Comparison of ENCODE assay signal across 9 cellular contexts in the genomic region with DNA sequence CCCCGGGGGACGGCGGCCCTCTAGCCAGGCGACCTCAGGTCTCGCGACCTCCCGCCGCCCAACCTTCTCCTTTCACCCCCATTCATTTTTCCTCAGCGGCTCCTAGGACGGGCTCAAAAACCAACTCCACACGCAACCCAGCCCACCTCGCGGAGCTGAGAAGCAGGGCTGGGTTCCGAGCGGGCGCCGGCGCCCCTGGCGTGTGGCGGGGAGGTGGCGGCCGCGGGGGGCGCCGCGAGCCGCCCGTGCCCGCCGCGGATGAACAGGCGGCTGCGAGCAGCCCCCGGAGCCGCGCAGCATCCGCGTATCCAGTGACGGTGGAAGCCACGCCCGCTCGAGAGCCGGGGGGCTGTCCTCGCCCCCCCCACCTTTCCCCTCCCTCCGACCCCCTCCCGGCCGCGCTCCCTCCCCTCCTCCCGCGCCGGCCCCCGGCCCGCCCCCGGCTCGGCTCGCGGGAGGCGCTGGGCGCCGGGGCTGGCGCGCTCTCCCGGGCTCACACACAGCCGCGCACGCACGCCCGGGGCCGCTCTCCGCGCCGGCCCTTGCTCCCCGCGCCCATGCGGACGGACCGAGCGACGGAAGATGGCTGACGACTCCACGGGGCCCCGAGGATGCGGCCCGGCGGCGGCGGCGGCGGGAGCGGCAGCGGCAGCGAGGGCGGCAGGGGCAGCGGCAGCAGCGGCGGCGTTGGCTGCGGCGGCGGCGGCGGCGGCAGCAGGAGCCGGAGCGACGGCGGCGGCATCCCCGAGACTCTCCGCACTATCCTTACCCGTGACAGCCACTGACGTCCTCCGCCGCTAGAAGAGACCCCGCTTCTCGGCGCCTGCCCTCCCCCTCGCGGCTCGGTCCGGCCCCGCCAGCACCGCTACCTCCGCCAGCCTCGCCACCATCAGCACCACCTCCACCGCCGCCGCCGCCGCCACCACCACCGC. TPM values are rescaled to one million over a fixed set of nuclear protein-coding genes. Genes with fewer than 3 reads are reported as not detected.
DNase-seq lines count a peak whose midpoint lies in the region; ATAC-seq, FAIRE-seq and TF ChIP-seq lines count a peak whose summit lies in the region.
"Had no signal": no experiment of that assay in that cellular context is flagged by ENCODE, and none has a peak within 500 bp of the region (broad histone marks: within the 10 kb centered on the region; RNA-seq: fewer than 3 reads in every experiment).

Gene SOBP (plus strand): TSS at position 482 of the 932 bp plus-strand sequence. CDS start 500 bp downstream, outside the sequence.

- peak within 1 kb of the TSS; percentile 72 for H3K4me3 ChIP-seq in NT2/D1 (ENCODE audit: insufficient read length, low read depth)
- H3K4me3 ChIP-seq in upper lobe of left lung, result peak within 1 kb of the TSS; percentile 64 to 88 (median 80)

- H3K27ac Mint-ChIP-seq in nephron, result peak within 1 kb of the TSS; percentile 77 to 86 (median 77)

- peaks cover 28% of the 10 kb centered on the region for H3K27me3 Mint-ChIP-seq in nephron (ENCODE audit: low read depth)

- no peak for TF ChIP-seq EP300 in upper lobe of left lung (IDR thresholded peaks at IDR 0.05)

- H3K36me3 Mint-ChIP-seq in nephron (ENCODE audit: low read depth), result no peaks in the 10 kb centered on the region

- 1 to 2% methylated on average over 8 to 63 of the region's 131 CpGs for WGBS in upper lobe of left lung, 2 donors

- ATAC-seq in HG02798 (IDR thresholded peaks at IDR 0.05; ENCODE audit: poor library complexity, unreplicated experiment) (peak; percentile 50), upper lobe of left lung (ENCODE audit: low FRiP score in 2 of 2) (peak in 1 of 2 donors; percentile 72)

- H3K36me3 ChIP-seq in NT2/D1 (ENCODE audit: insufficient read depth, insufficient read length, low read length), result no peaks in the 10 kb centered on the region
- H3K36me3 ChIP-seq in upper lobe of left lung, result no peaks in the 10 kb centered on the region

- TF ChIP-seq CTCF in nephron (IDR thresholded peaks at IDR 0.05; ENCODE audit: unreplicated experiment in 3 of 3), result peak in 1 of 3 experiments; percentile 14
- TF ChIP-seq CTCF in upper lobe of left lung (IDR thresholded peaks at IDR 0.05), result no peak

- H3K4me3 Mint-ChIP-seq in nephron, result peak within 1 kb of the TSS; percentile 95 to 97 (median 97)

- H3K9me3 Mint-ChIP-seq in nephron, result no peaks in the 10 kb centered on the region

- H3K27me3 ChIP-seq in NT2/D1 (ENCODE audit: insufficient read depth, insufficient read length) (peaks cover 52% of the 10 kb centered on the region), upper lobe of left lung (peaks cover 0 to 17% (median 2%) of the 10 kb centered on the region in 4 donors)

- H3K4me1 Mint-ChIP-seq in nephron, result peaks cover 20% of the 10 kb centered on the region

- H3K9me3 ChIP-seq in NT2/D1 (ENCODE audit: insufficient read depth, low read length) (no peaks in the 10 kb centered on the region), upper lobe of left lung (no peaks in the 10 kb centered on the region)

- H3K9ac ChIP-seq in NT2/D1 (ENCODE audit: insufficient read length, low read depth), result peak within 1 kb of the TSS; percentile 77

- FAIRE-seq in frontal cortex (lab: Jason Lieb, UNC), result no peak
- FAIRE-seq: colon had no signal

- no peak for TF ChIP-seq POLR2A in upper lobe of left lung (IDR thresholded peaks at IDR 0.05)

- DNase-seq in ELR (ENCODE audit: low read depth) (peak; percentile 69), NT2/D1 (ENCODE audit: low read depth, low spot score) (no peak), frontal cortex (ENCODE audit: low spot score in 2 of 2) (peak; percentile 83 to 88), upper lobe of left lung (peak; percentile 35 to 91), GDM1 (lab: John Stamatoyannopoulos, UW) (no peak)
- DNase-seq in activated effector memory CD4-positive, alpha-beta T cell treated with Interleukin-2 at 50 U/mL for 16 hours, result peak; percentile 15

- H3K4me1 ChIP-seq in NT2/D1 (ENCODE audit: insufficient read depth, insufficient read length), result no peaks in the 10 kb centered on the region
- H3K4me1 ChIP-seq in upper lobe of left lung, result peaks cover 25 to 66% (median 38%) of the 10 kb centered on the region in 4 donors

- peak within 1 kb of the TSS; percentile 49 to 87 (median 60) for H3K27ac ChIP-seq in upper lobe of left lung

RNA-seq across cellular contexts. Expression of gene SOBP, which starts in this region (rescaled TPM):
- 42.4 TPM for total RNA-seq in frontal cortex
- 10 to 100 TPM in 3 of 6 donors, 1 to 10 TPM in 3; 4.4 to 25.1 (median 12.4) TPM for total RNA-seq in upper lobe of left lung

Comparison
In these comparisons a context has a peak if more than half of its experiments do, and no peak if none do; other contexts are left out.
1. DNase-seq: peak in ELR (single experiment), activated effector memory CD4-positive, alpha-beta T cell treated with Interleukin-2 at 50 U/mL for 16 hours (single experiment), frontal cortex (2 of 2) and upper lobe of left lung (2 of 2); none in NT2/D1 (single experiment) and GDM1 (single experiment).